ENCODE assay signal across 8 cellular contexts in the genomic region with DNA sequence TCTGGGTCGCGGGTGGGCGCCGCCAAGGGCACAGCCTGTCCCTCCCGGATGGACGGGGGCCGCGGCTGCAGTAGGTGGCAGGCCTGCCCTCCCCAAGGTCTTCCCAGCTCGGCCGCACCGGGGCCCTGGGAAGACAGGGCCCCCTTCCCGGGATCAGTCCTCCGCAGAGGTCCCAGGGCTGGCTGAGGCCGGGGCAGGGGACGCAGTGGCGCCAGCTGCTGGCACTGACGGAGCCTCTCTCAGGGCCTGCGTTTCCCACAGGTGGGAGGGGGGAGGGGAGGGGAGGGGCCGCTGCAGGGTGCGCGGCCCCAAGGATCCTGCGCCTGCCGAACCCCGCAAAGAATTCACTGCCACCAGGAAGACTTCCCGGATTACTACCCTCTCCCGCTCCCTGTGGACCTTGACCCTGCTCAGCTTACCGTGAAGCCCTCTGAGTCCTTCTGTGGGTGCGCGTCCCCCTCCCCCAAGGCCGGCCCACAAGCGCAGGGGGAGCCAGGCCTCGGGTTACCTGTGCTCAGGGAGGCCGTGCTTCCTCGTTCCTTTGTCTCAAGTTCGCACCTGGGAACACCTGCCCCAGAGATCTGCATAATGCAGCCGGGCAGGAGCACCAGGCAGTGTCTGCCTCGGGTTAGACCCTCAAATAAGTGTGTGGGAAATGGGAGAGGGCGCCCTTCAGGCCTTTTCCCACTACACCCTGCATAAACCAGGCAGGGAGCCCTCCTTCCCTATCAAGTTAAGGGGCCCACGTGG. TPM values are rescaled to one million over a fixed set of nuclear protein-coding genes. Genes with fewer than 3 reads are reported as not detected.
A peak's percentile ranks its signal among the peaks of the same experiment; 100 is the strongest.
DNase-seq lines count a peak whose midpoint lies in the region; ATAC-seq and TF ChIP-seq lines count a peak whose summit lies in the region.
"Had no signal": no experiment of that assay in that cellular context is flagged by ENCODE, and none has a peak within 500 bp of the region (broad histone marks: within the 10 kb centered on the region; RNA-seq: fewer than 3 reads in every experiment).

No MANE protein-coding gene starts in this region.

- H3K27ac ChIP-seq in HEK293 (ENCODE audit: extremely low read depth, low read depth, low read length) (no peak overlapping the region), hepatocyte (peak overlapping the region; percentile 90), trophoblast cell (ENCODE audit: low read depth, low read length) (no peak overlapping the region)

- H4K20me1 ChIP-seq in hepatocyte (ENCODE audit: insufficient read depth, poor library complexity, severe bottlenecking), result no peaks in the 10 kb centered on the region

- CTCF ChIA-PET in HEK293 (lab: Yijun Ruan, JAX), result interaction anchor here (0.7 kb wide), 1 partner anchor 58 kb away, joined by 3 read pairs; no protein-coding TSS in a partner anchor

- H3K79me2 ChIP-seq in hepatocyte, result peaks cover 20% of the 10 kb centered on the region
- H3K79me2 ChIP-seq in trophoblast cell (ENCODE audit: control insufficient read depth, insufficient read depth, low read length, poor library complexity), result peaks cover 2% of the 10 kb centered on the region

- peak overlapping the region; percentile 69 for H3K18ac ChIP-seq in trophoblast cell (ENCODE audit: low read length)

- peak overlapping the region; percentile 52 for H4K12ac ChIP-seq in trophoblast cell (ENCODE audit: low read depth, low read length)

- peak overlapping the region; percentile 50 for H2AFZ ChIP-seq in hepatocyte
- peak overlapping the region; percentile 44 for H2AFZ ChIP-seq in trophoblast cell (ENCODE audit: insufficient read depth, low read length, poor library complexity)

- H3K4me1 ChIP-seq in HEK293 (ENCODE audit: control insufficient read depth, insufficient read depth, low read length), result no peaks in the 10 kb centered on the region
- peaks cover 23% of the 10 kb centered on the region for H3K4me1 ChIP-seq in hepatocyte (ENCODE audit: insufficient read depth)
- peaks cover 7 to 15% of the 10 kb centered on the region in 2 experiments for H3K4me1 ChIP-seq in trophoblast cell (ENCODE audit: control insufficient read depth in 1 of 2, insufficient read depth in 2 of 2, low read length in 2 of 2)

- peaks cover 15% of the 10 kb centered on the region for H3K79me1 ChIP-seq in trophoblast cell (ENCODE audit: low read length)

- no peaks in the 10 kb centered on the region for H3K9me2 ChIP-seq in hepatocyte (replicated peaks; ENCODE audit: insufficient read depth)

- H3K36me3 ChIP-seq in HEK293 (ENCODE audit: control insufficient read depth in 2 of 2, insufficient read depth in 1 of 2, low read length in 2 of 2) (peaks cover 0 to 2% of the 10 kb centered on the region in 2 experiments; a peak in 1 of 3 replicates), hepatocyte (replicated peaks; ENCODE audit: insufficient read depth, low read depth) (no peaks in the 10 kb centered on the region), trophoblast cell (ENCODE audit: control insufficient read depth in 1 of 2, insufficient read depth in 2 of 2, low read length in 2 of 2) (peaks cover 2 to 11% of the 10 kb centered on the region in 2 experiments)

- H4K8ac ChIP-seq in trophoblast cell (ENCODE audit: low read depth, low read length), result peak overlapping the region; percentile 72

- no peak overlapping the region for H3K23ac ChIP-seq in trophoblast cell (ENCODE audit: low read length)

- H3K27me3 ChIP-seq in hepatocyte (no peaks in the 10 kb centered on the region), trophoblast cell (ENCODE audit: insufficient read depth, low read length) (no peaks in the 10 kb centered on the region)

- H3K9me3 ChIP-seq in HEK293 (ENCODE audit: control insufficient read depth, insufficient read depth, low read depth, low read length), result no peaks in the 10 kb centered on the region
- no peaks in the 10 kb centered on the region for H3K9me3 ChIP-seq in hepatocyte (ENCODE audit: low read depth)
- no peaks in the 10 kb centered on the region for H3K9me3 ChIP-seq in trophoblast cell (ENCODE audit: insufficient read depth, low read depth, low read length)

- POLR2A ChIA-PET in HEK293 (lab: Yijun Ruan, JAX), result interaction anchor here (0.6 kb wide), 1 partner anchor 110 kb away, joined by 4 read pairs; no protein-coding TSS in a partner anchor

- WGBS in hepatocyte (ENCODE audit: low lambda C conversion rate, missing lambda C conversion rate), result 14% methylated on average over 15 of the region's 39 CpGs
- no CpG with 5 or more reads among the region's 39 CpGs for WGBS in trophoblast cell (ENCODE audit: extremely low coverage, insufficient coverage, insufficient read length)

- DNase-seq in NCI-H526 (lab: John Stamatoyannopoulos, UW) (peak; percentile 89 to 96), hepatocyte (ENCODE audit: low spot score) (peak; percentile 87), trophoblast cell (peak in 1 of 2 donors; percentile 54), DMS 273 (lab: John Stamatoyannopoulos, UW; ENCODE audit: unreplicated experiment) (no peak)
- no peak for DNase-seq in activated CD4-positive, CD25-positive, alpha-beta regulatory T cell treated with anti-CD3 and anti-CD28 coated beads, Interleukin-2, amount 50 U/mL, for 72 hours
- DNase-seq: activated CD4-positive, alpha-beta T cell treated with anti-CD3 and anti-CD28 coated beads, Interleukin-2, amount 50 U/mL, for 1 hour had no signal

- peak overlapping the region; percentile 10 for H2BK12ac ChIP-seq in trophoblast cell (ENCODE audit: low read length)

- TF ChIP-seq CTCF in HEK293 (tag by site-specific recombination; IDR thresholded peaks at IDR 0.05), result no peak
- TF ChIP-seq CTCF in hepatocyte (IDR thresholded peaks at IDR 0.05; ENCODE audit: poor library complexity), result peak; percentile 24

- peak overlapping the region; percentile 30 for H3K14ac ChIP-seq in trophoblast cell (ENCODE audit: low read length)

- no peak overlapping the region for H2BK5ac ChIP-seq in trophoblast cell (ENCODE audit: low read depth, low read length, poor library complexity)

- peak overlapping the region; percentile 79 for H3K4me2 ChIP-seq in hepatocyte
- peak overlapping the region; percentile 83 for H3K4me2 ChIP-seq in trophoblast cell (ENCODE audit: low read length)

- H2BK120ac ChIP-seq in trophoblast cell (ENCODE audit: insufficient read depth, low read length, poor library complexity), result peak overlapping the region; percentile 32

- no peak overlapping the region for H3K4ac ChIP-seq in trophoblast cell (ENCODE audit: low read depth, low read length)

- H2AK5ac ChIP-seq in trophoblast cell (ENCODE audit: low read length), result no peak overlapping the region

- ATAC-seq in HG02763 (IDR thresholded peaks at IDR 0.05; ENCODE audit: unreplicated experiment), result no peak

- no peak overlapping the region for H3K4me3 ChIP-seq in HEK293 (ENCODE audit: low read depth, low read length)
- no peak overlapping the region for H3K4me3 ChIP-seq in hepatocyte
- H3K4me3 ChIP-seq in trophoblast cell (ENCODE audit: low read depth, low read length), result peak overlapping the region; percentile 61

- H4K91ac ChIP-seq in trophoblast cell (ENCODE audit: low read depth, low read length), result peak overlapping the region; percentile 4

- peak overlapping the region; percentile 52 for H3K9ac ChIP-seq in trophoblast cell (ENCODE audit: low read length)

TF ChIP-seq in HEK293, 187 proteins besides CTCF, POLR2A, EP300 and RAD21:
- TF ChIP-seq SCRT2 (tag by site-specific recombination; IDR thresholded peaks at IDR 0.05) (0 out of 2 replicates have a peak, but pooled peaks have one; percentile 17), ZXDB (tag by site-specific recombination; IDR thresholded peaks at IDR 0.05) (no peak), ZBTB20 (tag by site-specific recombination; IDR thresholded peaks at IDR 0.05) (0 out of 2 replicates have a peak, but pooled peaks have one; percentile 12), ZFP3 (tag by site-specific recombination; IDR thresholded peaks at IDR 0.05; ENCODE audit: low read depth) (no peak)

RNA-seq across cellular contexts. Expression of gene LZTS3, which starts 5.1 kb away (rescaled TPM):
- 36.4 and 38.1 TPM in 2 replicates for total RNA-seq in hepatocyte
- polyA plus RNA-seq in hepatocyte, result 32.7 and 35.3 TPM in 2 replicates
- 5.7 and 6.3 TPM in 2 replicates for polyA plus RNA-seq in trophoblast cell (2013)

RNA-seq across cellular contexts. Expression of gene FASTKD5, which starts 8.6 kb away (rescaled TPM):
- total RNA-seq in hepatocyte, result 25.2 and 27.8 TPM in 2 replicates
- 16.0 and 21.8 TPM in 2 replicates for polyA plus RNA-seq in hepatocyte
- 12.4 and 13.3 TPM in 2 replicates for polyA plus RNA-seq in trophoblast cell (2013)

RNA-seq across cellular contexts. Expression of gene UBOX5, which starts 8.6 kb away (rescaled TPM):
- total RNA-seq in hepatocyte, result 4.0 and 4.8 TPM in 2 replicates
- polyA plus RNA-seq in hepatocyte, result 5.8 and 6.1 TPM in 2 replicates
- polyA plus RNA-seq in trophoblast cell (2013), result 3.2 and 3.3 TPM in 2 replicates

RNA-seq across cellular contexts. Expression of gene DDRGK1, which starts 36.2 kb away (rescaled TPM):
- 92.9 and 95.2 TPM in 2 replicates for total RNA-seq in hepatocyte
- polyA plus RNA-seq in hepatocyte, result 154 and 159 TPM in 2 replicates
- polyA plus RNA-seq in trophoblast cell (2013), result 43.7 and 45.6 TPM in 2 replicates

RNA-seq across cellular contexts. Expression of gene ITPA, which starts 41.0 kb away (rescaled TPM):
- 27.8 and 33.5 TPM in 2 replicates for total RNA-seq in hepatocyte
- 48.2 and 73.9 TPM in 2 replicates for polyA plus RNA-seq in hepatocyte
- polyA plus RNA-seq in trophoblast cell (2013), result 39.0 and 40.4 TPM in 2 replicates

Comparison
In these comparisons a context has a peak if more than half of its experiments do, and no peak if none do; other contexts are left out.
1. DNase-seq: peak in NCI-H526 (2 of 2) and hepatocyte (single experiment); none in DMS 273 (single experiment) and activated CD4-positive, CD25-positive, alpha-beta regulatory T cell treated with anti-CD3 and anti-CD28 coated beads, Interleukin-2, amount 50 U/mL, for 72 hours (single experiment).